Comparison of ENCODE assay signal across 1 cellular context in genomic region chr19:57240311-57241090, GRCh38.
A peak's percentile ranks its signal among the peaks of the same experiment; 100 is the strongest.
TF ChIP-seq lines count a peak whose summit lies in the region.

Gene ZNF805, plus strand, starts transcription at chr19:57240632. Its CDS starts 260 bp downstream, at chr19:57240892.

TF ChIP-seq in K562, 482 proteins besides CTCF, POLR2A, EP300 and RAD21 (continued from another document and continues in another):
- TF ChIP-seq, protein P1, sequence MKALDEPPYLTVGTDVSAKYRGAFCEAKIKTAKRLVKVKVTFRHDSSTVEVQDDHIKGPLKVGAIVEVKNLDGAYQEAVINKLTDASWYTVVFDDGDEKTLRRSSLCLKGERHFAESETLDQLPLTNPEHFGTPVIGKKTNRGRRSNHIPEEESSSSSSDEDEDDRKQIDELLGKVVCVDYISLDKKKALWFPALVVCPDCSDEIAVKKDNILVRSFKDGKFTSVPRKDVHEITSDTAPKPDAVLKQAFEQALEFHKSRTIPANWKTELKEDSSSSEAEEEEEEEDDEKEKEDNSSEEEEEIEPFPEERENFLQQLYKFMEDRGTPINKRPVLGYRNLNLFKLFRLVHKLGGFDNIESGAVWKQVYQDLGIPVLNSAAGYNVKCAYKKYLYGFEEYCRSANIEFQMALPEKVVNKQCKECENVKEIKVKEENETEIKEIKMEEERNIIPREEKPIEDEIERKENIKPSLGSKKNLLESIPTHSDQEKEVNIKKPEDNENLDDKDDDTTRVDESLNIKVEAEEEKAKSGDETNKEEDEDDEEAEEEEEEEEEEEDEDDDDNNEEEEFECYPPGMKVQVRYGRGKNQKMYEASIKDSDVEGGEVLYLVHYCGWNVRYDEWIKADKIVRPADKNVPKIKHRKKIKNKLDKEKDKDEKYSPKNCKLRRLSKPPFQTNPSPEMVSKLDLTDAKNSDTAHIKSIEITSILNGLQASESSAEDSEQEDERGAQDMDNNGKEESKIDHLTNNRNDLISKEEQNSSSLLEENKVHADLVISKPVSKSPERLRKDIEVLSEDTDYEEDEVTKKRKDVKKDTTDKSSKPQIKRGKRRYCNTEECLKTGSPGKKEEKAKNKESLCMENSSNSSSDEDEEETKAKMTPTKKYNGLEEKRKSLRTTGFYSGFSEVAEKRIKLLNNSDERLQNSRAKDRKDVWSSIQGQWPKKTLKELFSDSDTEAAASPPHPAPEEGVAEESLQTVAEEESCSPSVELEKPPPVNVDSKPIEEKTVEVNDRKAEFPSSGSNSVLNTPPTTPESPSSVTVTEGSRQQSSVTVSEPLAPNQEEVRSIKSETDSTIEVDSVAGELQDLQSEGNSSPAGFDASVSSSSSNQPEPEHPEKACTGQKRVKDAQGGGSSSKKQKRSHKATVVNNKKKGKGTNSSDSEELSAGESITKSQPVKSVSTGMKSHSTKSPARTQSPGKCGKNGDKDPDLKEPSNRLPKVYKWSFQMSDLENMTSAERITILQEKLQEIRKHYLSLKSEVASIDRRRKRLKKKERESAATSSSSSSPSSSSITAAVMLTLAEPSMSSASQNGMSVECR (CRISPR knock-in tag; IDR thresholded peaks at IDR 0.05), result peak; percentile 80; the same call in 1 of the 2 replicates
- TF ChIP-seq TOE1 (IDR thresholded peaks at IDR 0.05; ENCODE audit: borderline replicate concordance) (peak; percentile 36; the same call in 1 of the 2 replicates), TOE1 (CRISPR knock-in tag; IDR thresholded peaks at IDR 0.05; ENCODE audit: borderline replicate concordance, low read depth) (no peak), MEF2A (IDR thresholded peaks at IDR 0.05; ENCODE audit: control insufficient read depth, low read depth, low read length) (no peak), GTF3C2 (IDR thresholded peaks at IDR 0.05; ENCODE audit: borderline replicate concordance, extremely low read depth, insufficient read length) (no peak), NFRKB (IDR thresholded peaks at IDR 0.05; ENCODE audit: low read depth) (0 out of 2 replicates have a peak, but pooled peaks have one; percentile 47), HNRNPLL (IDR thresholded peaks at IDR 0.05; ENCODE audit: low read depth, low read length, poor library complexity, severe bottlenecking) (no peak), ZNF766 (CRISPR knock-in tag; conservative IDR thresholded peaks at IDR 0.05) (no peak), L3MBTL2 (IDR thresholded peaks at IDR 0.05) (peak; percentile 89), ZNF699 (CRISPR knock-in tag; IDR thresholded peaks at IDR 0.05; ENCODE audit: insufficient replicate concordance) (no peak), MYNN (IDR thresholded peaks at IDR 0.05) (no peak), MYNN (CRISPR knock-in tag; IDR thresholded peaks at IDR 0.05) (no peak), CSDE1 (IDR thresholded peaks at IDR 0.05) (0 out of 4 replicates have a peak, but pooled peaks of 1 of the 2 experiments have one; percentile 25), MYC (IDR thresholded peaks at IDR 0.05; ENCODE audit: low read depth, low read length) (peak; percentile 95), MYC (CRISPR knock-in tag; IDR thresholded peaks at IDR 0.05; ENCODE audit: borderline replicate concordance, low read depth) (0 out of 2 replicates have a peak, but pooled peaks have one; percentile 19), BCOR (IDR thresholded peaks at IDR 0.05) (no peak), DMBX1 (CRISPR knock-in tag; IDR thresholded peaks at IDR 0.05; ENCODE audit: borderline replicate concordance) (peak; percentile 35; the same call in 1 of the 2 replicates), SP1 (CRISPR knock-in tag; IDR thresholded peaks at IDR 0.05) (peak; percentile 80), ELF2 (CRISPR knock-in tag; IDR thresholded peaks at IDR 0.05) (no peak), ZNF586 (CRISPR knock-in tag; conservative IDR thresholded peaks at IDR 0.05) (no peak)
- TF ChIP-seq, protein P2, sequence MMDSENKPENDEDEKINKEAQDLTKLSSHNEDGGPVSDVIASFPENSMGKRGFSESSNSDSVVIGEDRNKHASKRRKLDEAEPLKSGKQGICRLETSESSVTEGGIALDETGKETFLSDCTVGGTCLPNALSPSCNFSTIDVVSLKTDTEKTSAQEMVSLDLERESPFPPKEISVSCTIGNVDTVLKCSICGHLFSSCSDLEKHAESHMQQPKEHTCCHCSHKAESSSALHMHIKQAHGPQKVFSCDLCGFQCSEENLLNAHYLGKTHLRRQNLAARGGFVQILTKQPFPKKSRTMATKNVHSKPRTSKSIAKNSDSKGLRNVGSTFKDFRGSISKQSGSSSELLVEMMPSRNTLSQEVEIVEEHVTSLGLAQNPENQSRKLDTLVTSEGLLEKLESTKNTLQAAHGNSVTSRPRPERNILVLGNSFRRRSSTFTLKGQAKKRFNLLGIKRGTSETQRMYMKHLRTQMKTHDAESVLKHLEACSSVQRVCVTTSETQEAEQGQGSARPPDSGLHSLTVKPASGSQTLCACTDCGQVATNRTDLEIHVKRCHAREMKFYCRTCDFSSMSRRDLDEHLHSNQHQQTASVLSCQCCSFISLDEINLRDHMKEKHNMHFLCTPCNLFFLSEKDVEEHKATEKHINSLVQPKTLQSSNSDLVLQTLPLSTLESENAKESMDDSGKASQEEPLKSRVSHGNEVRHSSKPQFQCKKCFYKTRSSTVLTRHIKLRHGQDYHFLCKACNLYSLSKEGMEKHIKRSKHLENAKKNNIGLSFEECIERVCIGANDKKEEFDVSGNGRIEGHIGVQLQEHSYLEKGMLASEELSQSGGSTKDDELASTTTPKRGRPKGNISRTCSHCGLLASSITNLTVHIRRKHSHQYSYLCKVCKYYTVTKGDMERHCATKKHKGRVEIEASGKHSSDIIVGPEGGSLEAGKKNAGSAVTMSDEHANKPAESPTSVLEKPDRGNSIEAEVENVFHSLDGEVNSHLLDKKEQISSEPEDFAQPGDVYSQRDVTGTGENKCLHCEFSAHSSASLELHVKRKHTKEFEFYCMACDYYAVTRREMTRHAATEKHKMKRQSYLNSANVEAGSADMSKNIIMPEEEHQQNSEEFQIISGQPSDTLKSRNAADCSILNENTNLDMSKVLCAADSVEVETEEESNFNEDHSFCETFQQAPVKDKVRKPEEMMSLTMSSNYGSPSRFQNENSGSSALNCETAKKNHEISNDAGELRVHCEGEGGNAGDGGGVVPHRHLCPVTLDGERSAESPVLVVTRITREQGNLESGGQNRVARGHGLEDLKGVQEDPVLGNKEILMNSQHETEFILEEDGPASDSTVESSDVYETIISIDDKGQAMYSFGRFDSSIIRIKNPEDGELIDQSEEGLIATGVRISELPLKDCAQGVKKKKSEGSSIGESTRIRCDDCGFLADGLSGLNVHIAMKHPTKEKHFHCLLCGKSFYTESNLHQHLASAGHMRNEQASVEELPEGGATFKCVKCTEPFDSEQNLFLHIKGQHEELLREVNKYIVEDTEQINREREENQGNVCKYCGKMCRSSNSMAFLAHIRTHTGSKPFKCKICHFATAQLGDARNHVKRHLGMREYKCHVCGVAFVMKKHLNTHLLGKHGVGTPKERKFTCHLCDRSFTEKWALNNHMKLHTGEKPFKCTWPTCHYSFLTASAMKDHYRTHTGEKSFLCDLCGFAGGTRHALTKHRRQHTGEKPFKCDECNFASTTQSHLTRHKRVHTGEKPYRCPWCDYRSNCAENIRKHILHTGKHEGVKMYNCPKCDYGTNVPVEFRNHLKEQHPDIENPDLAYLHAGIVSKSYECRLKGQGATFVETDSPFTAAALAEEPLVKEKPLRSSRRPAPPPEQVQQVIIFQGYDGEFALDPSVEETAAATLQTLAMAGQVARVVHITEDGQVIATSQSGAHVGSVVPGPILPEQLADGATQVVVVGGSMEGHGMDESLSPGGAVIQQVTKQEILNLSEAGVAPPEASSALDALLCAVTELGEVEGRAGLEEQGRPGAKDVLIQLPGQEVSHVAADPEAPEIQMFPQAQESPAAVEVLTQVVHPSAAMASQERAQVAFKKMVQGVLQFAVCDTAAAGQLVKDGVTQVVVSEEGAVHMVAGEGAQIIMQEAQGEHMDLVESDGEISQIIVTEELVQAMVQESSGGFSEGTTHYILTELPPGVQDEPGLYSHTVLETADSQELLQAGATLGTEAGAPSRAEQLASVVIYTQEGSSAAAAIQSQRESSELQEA (IDR thresholded peaks at IDR 0.05; ENCODE audit: low read depth), result peak; percentile 38; the same call in 1 of the 2 replicates
- TF ChIP-seq, protein P3, sequence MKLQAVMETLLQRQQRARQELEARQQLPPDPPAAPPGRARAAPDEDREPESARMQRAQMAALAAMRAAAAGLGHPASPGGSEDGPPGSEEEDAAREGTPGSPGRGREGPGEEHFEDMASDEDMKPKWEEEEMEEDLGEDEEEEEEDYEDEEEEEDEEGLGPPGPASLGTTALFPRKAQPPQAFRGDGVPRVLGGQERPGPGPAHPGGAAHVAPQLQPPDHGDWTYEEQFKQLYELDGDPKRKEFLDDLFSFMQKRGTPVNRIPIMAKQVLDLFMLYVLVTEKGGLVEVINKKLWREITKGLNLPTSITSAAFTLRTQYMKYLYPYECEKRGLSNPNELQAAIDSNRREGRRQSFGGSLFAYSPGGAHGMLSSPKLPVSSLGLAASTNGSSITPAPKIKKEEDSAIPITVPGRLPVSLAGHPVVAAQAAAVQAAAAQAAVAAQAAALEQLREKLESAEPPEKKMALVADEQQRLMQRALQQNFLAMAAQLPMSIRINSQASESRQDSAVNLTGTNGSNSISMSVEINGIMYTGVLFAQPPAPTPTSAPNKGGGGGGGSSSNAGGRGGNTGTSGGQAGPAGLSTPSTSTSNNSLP (IDR thresholded peaks at IDR 0.05; ENCODE audit: borderline replicate concordance, low read depth, low read length), result no peak
- TF ChIP-seq, protein P4, sequence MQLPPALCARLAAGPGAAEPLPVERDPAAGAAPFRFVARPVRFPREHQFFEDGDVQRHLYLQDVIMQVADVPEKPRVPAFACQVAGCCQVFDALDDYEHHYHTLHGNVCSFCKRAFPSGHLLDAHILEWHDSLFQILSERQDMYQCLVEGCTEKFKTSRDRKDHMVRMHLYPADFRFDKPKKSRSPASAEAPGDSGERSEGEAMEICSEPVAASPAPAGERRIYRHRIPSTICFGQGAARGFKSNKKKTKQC (CRISPR knock-in tag; IDR thresholded peaks at IDR 0.05), result peak; percentile 40; the same call in 1 of the 2 replicates
- TF ChIP-seq, protein P5, sequence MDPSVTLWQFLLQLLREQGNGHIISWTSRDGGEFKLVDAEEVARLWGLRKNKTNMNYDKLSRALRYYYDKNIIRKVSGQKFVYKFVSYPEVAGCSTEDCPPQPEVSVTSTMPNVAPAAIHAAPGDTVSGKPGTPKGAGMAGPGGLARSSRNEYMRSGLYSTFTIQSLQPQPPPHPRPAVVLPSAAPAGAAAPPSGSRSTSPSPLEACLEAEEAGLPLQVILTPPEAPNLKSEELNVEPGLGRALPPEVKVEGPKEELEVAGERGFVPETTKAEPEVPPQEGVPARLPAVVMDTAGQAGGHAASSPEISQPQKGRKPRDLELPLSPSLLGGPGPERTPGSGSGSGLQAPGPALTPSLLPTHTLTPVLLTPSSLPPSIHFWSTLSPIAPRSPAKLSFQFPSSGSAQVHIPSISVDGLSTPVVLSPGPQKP (CRISPR knock-in tag; IDR thresholded peaks at IDR 0.05), result no peak
- TF ChIP-seq, protein P6, sequence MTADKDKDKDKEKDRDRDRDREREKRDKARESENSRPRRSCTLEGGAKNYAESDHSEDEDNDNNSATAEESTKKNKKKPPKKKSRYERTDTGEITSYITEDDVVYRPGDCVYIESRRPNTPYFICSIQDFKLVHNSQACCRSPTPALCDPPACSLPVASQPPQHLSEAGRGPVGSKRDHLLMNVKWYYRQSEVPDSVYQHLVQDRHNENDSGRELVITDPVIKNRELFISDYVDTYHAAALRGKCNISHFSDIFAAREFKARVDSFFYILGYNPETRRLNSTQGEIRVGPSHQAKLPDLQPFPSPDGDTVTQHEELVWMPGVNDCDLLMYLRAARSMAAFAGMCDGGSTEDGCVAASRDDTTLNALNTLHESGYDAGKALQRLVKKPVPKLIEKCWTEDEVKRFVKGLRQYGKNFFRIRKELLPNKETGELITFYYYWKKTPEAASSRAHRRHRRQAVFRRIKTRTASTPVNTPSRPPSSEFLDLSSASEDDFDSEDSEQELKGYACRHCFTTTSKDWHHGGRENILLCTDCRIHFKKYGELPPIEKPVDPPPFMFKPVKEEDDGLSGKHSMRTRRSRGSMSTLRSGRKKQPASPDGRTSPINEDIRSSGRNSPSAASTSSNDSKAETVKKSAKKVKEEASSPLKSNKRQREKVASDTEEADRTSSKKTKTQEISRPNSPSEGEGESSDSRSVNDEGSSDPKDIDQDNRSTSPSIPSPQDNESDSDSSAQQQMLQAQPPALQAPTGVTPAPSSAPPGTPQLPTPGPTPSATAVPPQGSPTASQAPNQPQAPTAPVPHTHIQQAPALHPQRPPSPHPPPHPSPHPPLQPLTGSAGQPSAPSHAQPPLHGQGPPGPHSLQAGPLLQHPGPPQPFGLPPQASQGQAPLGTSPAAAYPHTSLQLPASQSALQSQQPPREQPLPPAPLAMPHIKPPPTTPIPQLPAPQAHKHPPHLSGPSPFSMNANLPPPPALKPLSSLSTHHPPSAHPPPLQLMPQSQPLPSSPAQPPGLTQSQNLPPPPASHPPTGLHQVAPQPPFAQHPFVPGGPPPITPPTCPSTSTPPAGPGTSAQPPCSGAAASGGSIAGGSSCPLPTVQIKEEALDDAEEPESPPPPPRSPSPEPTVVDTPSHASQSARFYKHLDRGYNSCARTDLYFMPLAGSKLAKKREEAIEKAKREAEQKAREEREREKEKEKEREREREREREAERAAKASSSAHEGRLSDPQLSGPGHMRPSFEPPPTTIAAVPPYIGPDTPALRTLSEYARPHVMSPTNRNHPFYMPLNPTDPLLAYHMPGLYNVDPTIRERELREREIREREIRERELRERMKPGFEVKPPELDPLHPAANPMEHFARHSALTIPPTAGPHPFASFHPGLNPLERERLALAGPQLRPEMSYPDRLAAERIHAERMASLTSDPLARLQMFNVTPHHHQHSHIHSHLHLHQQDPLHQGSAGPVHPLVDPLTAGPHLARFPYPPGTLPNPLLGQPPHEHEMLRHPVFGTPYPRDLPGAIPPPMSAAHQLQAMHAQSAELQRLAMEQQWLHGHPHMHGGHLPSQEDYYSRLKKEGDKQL (CRISPR knock-in tag; IDR thresholded peaks at IDR 0.05; ENCODE audit: borderline replicate concordance), result no peak
